8 cellular contexts compared by ENCODE assay signal in genomic region chr1:111448482-111448917, GRCh38. TPM values are rescaled to one million over a fixed set of nuclear protein-coding genes. Genes with fewer than 3 reads are reported as not detected.
DNase-seq lines count a peak whose midpoint lies in the region; ATAC-seq, FAIRE-seq and TF ChIP-seq lines count a peak whose summit lies in the region.

No MANE protein-coding gene starts in this region.

- DNase-seq in K562 (ENCODE audit: extremely low read depth in 1 of 4, low spot score in 3 of 4), result peak; percentile 48 to 56 (median 54)
- DNase-seq in left kidney (ENCODE audit: low read depth, low spot score), result peak; percentile 58
- no peak for DNase-seq in stimulated activated naive B cell treated with anti-CD40 and anti-IgM and Interleukin-4, amounts not matched to agents 10 μg/mL and 1 μg/mL and 100 μg/mL, for 72 hours
- no peak for DNase-seq in KG1 (lab: John Stamatoyannopoulos, UW)

- H3K36me3 ChIP-seq in DOHH2 (ENCODE audit: control insufficient read depth, low read length), result peaks cover 83% of the 10 kb centered on the region
- H3K36me3 ChIP-seq in OCI-LY1 (ENCODE audit: insufficient read depth, low read length), result peaks cover 64% of the 10 kb centered on the region
- H3K36me3 ChIP-seq in K562 (ENCODE audit: control insufficient read depth, insufficient read depth, low read length), result peaks cover 82% of the 10 kb centered on the region

- CTCF ChIA-PET in K562 (lab: Yijun Ruan, JAX; ENCODE audit: low intra/inter-chr PET ratio), result no interaction called here

- H3K4me3 ChIP-seq in DOHH2 (ENCODE audit: low read length) (peak overlapping the region; percentile 88), OCI-LY1 (ENCODE audit: low read depth, low read length, poor library complexity, severe bottlenecking) (peak overlapping the region; percentile 99), K562 (peak overlapping the region; percentile 76)

- H3K9me3 Mint-ChIP-seq in stimulated activated naive B cell treated with anti-CD40 and anti-IgM and Interleukin-4, amounts not matched to agents 10 μg/mL and 1 μg/mL and 100 μg/mL, for 72 hours, result no peaks in the 10 kb centered on the region

- no peak for TF ChIP-seq POLR2A in K562 (conservative IDR thresholded peaks at IDR 0.05)

- H3K9me1 ChIP-seq in K562 (ENCODE audit: control insufficient read depth, insufficient read depth, low read length), result no peaks in the 10 kb centered on the region

- peak overlapping the region; percentile 99 for H3K9ac ChIP-seq in OCI-LY1 (ENCODE audit: low read length)
- H3K9ac ChIP-seq in K562 (ENCODE audit: insufficient read depth in 1 of 2, low read depth in 2 of 2, low read length in 2 of 2), result peak overlapping the region; percentile 98 to 99

- H3K4me1 Mint-ChIP-seq in stimulated activated naive B cell treated with anti-CD40 and anti-IgM and Interleukin-4, amounts not matched to agents 10 μg/mL and 1 μg/mL and 100 μg/mL, for 72 hours, result peaks cover 38 to 66% of the 10 kb centered on the region in 2 donors

- H3K27ac Mint-ChIP-seq in stimulated activated naive B cell treated with anti-CD40 and anti-IgM and Interleukin-4, amounts not matched to agents 10 μg/mL and 1 μg/mL and 100 μg/mL, for 72 hours, result peak overlapping the region; percentile 95

- POLR2A ChIA-PET in K562 (lab: Yijun Ruan, JAX), result interaction anchor here (0.5 to 5.4 kb wide), 13 partner anchors 10 to 1128 kb away, joined by 3 to 40 read pairs (median 4); no protein-coding TSS in a partner anchor

- no peaks in the 10 kb centered on the region for H3K27me3 Mint-ChIP-seq in stimulated activated naive B cell treated with anti-CD40 and anti-IgM and Interleukin-4, amounts not matched to agents 10 μg/mL and 1 μg/mL and 100 μg/mL, for 72 hours

- H3K9me2 ChIP-seq in DOHH2 (replicated peaks; ENCODE audit: control insufficient read depth, low read length) (no peaks in the 10 kb centered on the region), OCI-LY1 (ENCODE audit: low read depth, low read length) (no peaks in the 10 kb centered on the region)

- peaks cover 42% of the 10 kb centered on the region for H3K4me1 ChIP-seq in DOHH2 (ENCODE audit: control insufficient read depth, low read length)
- peaks cover 43% of the 10 kb centered on the region for H3K4me1 ChIP-seq in OCI-LY1 (ENCODE audit: insufficient read depth, low read length, severe bottlenecking)
- peaks cover 9 to 28% of the 10 kb centered on the region in 2 experiments; a peak in 4 of 5 replicates for H3K4me1 ChIP-seq in K562 (replicated peaks in 1 of 2; ENCODE audit: control insufficient read depth in 2 of 2, insufficient read depth in 2 of 2, low read length in 2 of 2)

- H3K27me3 ChIP-seq in DOHH2 (ENCODE audit: control insufficient read depth, low read length) (no peaks in the 10 kb centered on the region), OCI-LY1 (ENCODE audit: insufficient read depth, low read length) (no peaks in the 10 kb centered on the region), K562 (ENCODE audit: control insufficient read depth in 2 of 2, insufficient read depth in 2 of 2, low read length in 2 of 2) (no peaks in the 10 kb centered on the region)

- H3K79me2 ChIP-seq in DOHH2 (ENCODE audit: control insufficient read depth, low read length), result peaks cover 86% of the 10 kb centered on the region
- H3K79me2 ChIP-seq in OCI-LY1 (ENCODE audit: insufficient read depth, low read length), result peaks cover 47% of the 10 kb centered on the region
- peaks cover 80% of the 10 kb centered on the region for H3K79me2 ChIP-seq in K562 (ENCODE audit: control insufficient read depth, insufficient read depth, low read length)

- under 1% methylated on average over 25 of the region's 25 CpGs for WGBS in K562 (ENCODE audit: insufficient coverage, low coverage, missing lambda C conversion rate)

- TF ChIP-seq CTCF in DOHH2 (IDR thresholded peaks at IDR 0.05; ENCODE audit: low read depth, low read length, poor library complexity, severe bottlenecking), result no peak
- TF ChIP-seq CTCF in OCI-LY1 (IDR thresholded peaks at IDR 0.05; ENCODE audit: low read length), result no peak
- no peak for TF ChIP-seq CTCF in K562 (IDR thresholded peaks at IDR 0.05 in 2 of 3, conservative IDR thresholded peaks at IDR 0.05 in 1 of 3; ENCODE audit: insufficient read depth in 2 of 3, low read depth in 1 of 3, low read length in 3 of 3)

- H3K36me3 Mint-ChIP-seq in stimulated activated naive B cell treated with anti-CD40 and anti-IgM and Interleukin-4, amounts not matched to agents 10 μg/mL and 1 μg/mL and 100 μg/mL, for 72 hours, result peaks cover 31 to 50% of the 10 kb centered on the region in 2 donors

- no peak for TF ChIP-seq EP300 in K562 (IDR thresholded peaks at IDR 0.05; ENCODE audit: low read length)

- H3K4me2 ChIP-seq in DOHH2 (ENCODE audit: low read length) (peak overlapping the region; percentile 58), OCI-LY1 (ENCODE audit: low read length) (peak overlapping the region; percentile 92), K562 (ENCODE audit: insufficient read depth, low read length) (peak overlapping the region; percentile 99)

- TF ChIP-seq RAD21 in K562 (CRISPR knock-in tag; conservative IDR thresholded peaks at IDR 0.05 in 1 of 2, IDR thresholded peaks at IDR 0.05 in 1 of 2), result no peak

- peak overlapping the region; percentile 19; the same call in 1 of the 2 replicates for H3K27ac ChIP-seq in DOHH2 (ENCODE audit: low read depth, low read length)
- peak overlapping the region; percentile 29 for H3K27ac ChIP-seq in OCI-LY1 (ENCODE audit: low read depth, low read length, poor library complexity, severe bottlenecking)
- H3K27ac ChIP-seq in K562 (ENCODE audit: extremely low read depth, low read depth, low read length), result peak overlapping the region; percentile 75

- in situ Hi-C loops in K562 (cut with MboI), result no loop called here

- no TSS peak for BruUV-seq in K562 (replicated peaks; lab: Mats Ljungman, UMichigan)

- H3K4me3 Mint-ChIP-seq in stimulated activated naive B cell treated with anti-CD40 and anti-IgM and Interleukin-4, amounts not matched to agents 10 μg/mL and 1 μg/mL and 100 μg/mL, for 72 hours, result peak overlapping the region; percentile 99 to 100

- H3K9me3 ChIP-seq in DOHH2 (ENCODE audit: control insufficient read depth, insufficient read depth, low read length) (no peaks in the 10 kb centered on the region), OCI-LY1 (ENCODE audit: low read length) (no peaks in the 10 kb centered on the region), K562 (replicated peaks; ENCODE audit: control insufficient read depth, insufficient read depth, low read depth, low read length) (no peaks in the 10 kb centered on the region)

- ATAC-seq in GM21825 (IDR thresholded peaks at IDR 0.05; ENCODE audit: unreplicated experiment) (peak; percentile 10), K562 (peak; percentile 40), GM21381 (IDR thresholded peaks at IDR 0.05; ENCODE audit: unreplicated experiment) (no peak)
- peak; percentile 55 to 61 for ATAC-seq in stimulated activated naive B cell treated with anti-CD40 and anti-IgM and Interleukin-4, amounts not matched to agents 10 μg/mL and 1 μg/mL and 100 μg/mL, for 72 hours (replicated peaks)

- H2AFZ ChIP-seq in OCI-LY1 (ENCODE audit: low read length) (no peak overlapping the region), K562 (ENCODE audit: low read depth, low read length) (peak overlapping the region; percentile 76)

- H4K20me1 ChIP-seq in DOHH2 (ENCODE audit: control insufficient read depth, insufficient read depth, low read depth, low read length) (peaks cover 4% of the 10 kb centered on the region; the same call in 1 of the 2 replicates), OCI-LY1 (ENCODE audit: insufficient read depth, low read length) (no peaks in the 10 kb centered on the region), K562 (replicated peaks; ENCODE audit: control insufficient read depth, insufficient read depth, low read length) (no peaks in the 10 kb centered on the region)

- intact Hi-C loops in K562 (cut with micrococcal nuclease), result no loop called here

- H3F3A ChIP-seq in DOHH2 (ENCODE audit: control insufficient read depth, insufficient read depth) (peaks cover 5% of the 10 kb centered on the region; the same call in 1 of the 2 replicates), OCI-LY1 (ENCODE audit: insufficient read depth, low read length) (no peaks in the 10 kb centered on the region)

- FAIRE-seq in K562 (lab: Jason Lieb, UNC), result no peak

RNA-seq across cellular contexts. Expression of gene WDR77, which starts 0.6 kb away (rescaled TPM):
- total RNA-seq in K562 (2011; cell fraction: chromatin; rRNA removed; ENCODE audit: low replicate concordance), result 55.5 and 146 TPM in 2 replicates
- 105 and 113 TPM in 2 replicates for total RNA-seq in K562 (2011; cell fraction: nucleolus; rRNA removed)
- 67.2 and 95.3 TPM in 2 replicates for total RNA-seq in K562 (2011; cell fraction: nucleoplasm; rRNA removed)
- total RNA-seq in K562 (2014; rRNA removed) (68.1 and 89.8 TPM in 2 replicates), K562 (2014; rRNA removed; fragmentation: Illumina TruSeq; extraction: Trizol) (72.4 and 78.5 TPM in 2 replicates), K562 (2015; rRNA removed; fragmentation: Illumina TruSeq; extraction: Trizol) (74.2 and 75.3 TPM in 2 replicates), K562 (2021) (92.3 and 94.4 TPM in 2 replicates)
- polyA plus RNA-seq in K562 (2011; rRNA removed) (160 and 174 TPM in 2 replicates), K562 (2014; fragmentation: Illumina TruSeq; extraction: Trizol) (101 and 116 TPM in 2 replicates), K562 (2014; fragmentation: Nextera tagmentation; extraction: Ambion mirVana) (10 to 100 TPM; 20.6 to 31.0 TPM), K562 (2014; rRNA removed) (68.3 and 76.3 TPM in 2 replicates)
- polyA plus RNA-seq in K562 (2011; cell fraction: cytosol; rRNA removed), result 141 and 162 TPM in 2 replicates
- 336 and 420 TPM in 2 replicates for polyA plus RNA-seq in K562 (2011; cell fraction: nucleus; rRNA removed)
- polyA plus RNA-seq in K562 (2012), result 49.8 and 86.5 TPM in 2 replicates
- 97.4 and 135 TPM in 2 replicates for polyA minus RNA-seq in K562 (2011; rRNA and poly(A)+ RNA removed)
- 54.2 and 76.3 TPM in 2 replicates for polyA minus RNA-seq in K562 (2011; cell fraction: cytosol; rRNA and poly(A)+ RNA removed)
- polyA minus RNA-seq in K562 (2011; cell fraction: nucleus; rRNA and poly(A)+ RNA removed), result 42.7 and 50.2 TPM in 2 replicates

RNA-seq across cellular contexts. Expression of gene ATP5PB, which starts 0.8 kb away (rescaled TPM):
- total RNA-seq in K562 (2011; cell fraction: chromatin; rRNA removed; ENCODE audit: low replicate concordance), result 30.9 and 50.4 TPM in 2 replicates
- 36.7 and 51.9 TPM in 2 replicates for total RNA-seq in K562 (2011; cell fraction: nucleolus; rRNA removed)
- 51.1 and 70.5 TPM in 2 replicates for total RNA-seq in K562 (2011; cell fraction: nucleoplasm; rRNA removed)
- total RNA-seq in K562 (2014; rRNA removed) (727 and 890 TPM in 2 replicates), K562 (2014; rRNA removed; fragmentation: Illumina TruSeq; extraction: Trizol) (1,061 and 1,110 TPM in 2 replicates), K562 (2015; rRNA removed; fragmentation: Illumina TruSeq; extraction: Trizol) (1,044 and 1,100 TPM in 2 replicates), K562 (2021) (651 and 736 TPM in 2 replicates)
- polyA plus RNA-seq in K562 (2011; rRNA removed) (1,020 and 1,271 TPM in 2 replicates), K562 (2014; fragmentation: Illumina TruSeq; extraction: Trizol) (896 and 1,028 TPM in 2 replicates), K562 (2014; fragmentation: Nextera tagmentation; extraction: Ambion mirVana) (1,000 to 10,000 TPM; 2,499 to 2,735 TPM), K562 (2014; rRNA removed) (1,033 and 1,042 TPM in 2 replicates)
- 438 and 690 TPM in 2 replicates for polyA plus RNA-seq in K562 (2011; cell fraction: cytosol; rRNA removed)
- polyA plus RNA-seq in K562 (2011; cell fraction: nucleus; rRNA removed), result 132 and 238 TPM in 2 replicates
- 643 and 784 TPM in 2 replicates for polyA plus RNA-seq in K562 (2012)
- 658 and 670 TPM in 2 replicates for polyA minus RNA-seq in K562 (2011; rRNA and poly(A)+ RNA removed)
- polyA minus RNA-seq in K562 (2011; cell fraction: cytosol; rRNA and poly(A)+ RNA removed), result 238 and 250 TPM in 2 replicates
- polyA minus RNA-seq in K562 (2011; cell fraction: nucleus; rRNA and poly(A)+ RNA removed), result 15.9 and 51.3 TPM in 2 replicates

RNA-seq across cellular contexts. Expression of gene OVGP1, which starts 21.0 kb away (rescaled TPM):
- total RNA-seq in K562 (2011; cell fraction: chromatin; rRNA removed; ENCODE audit: low replicate concordance), result 2.1 and 4.5 TPM in 2 replicates
- 1.3 and 1.5 TPM in 2 replicates for total RNA-seq in K562 (2011; cell fraction: nucleolus; rRNA removed)
- 0.81 and 1.2 TPM in 2 replicates for total RNA-seq in K562 (2011; cell fraction: nucleoplasm; rRNA removed)
- total RNA-seq in K562 (2014; rRNA removed) (0.12 and 0.27 TPM in 2 replicates), K562 (2014; rRNA removed; fragmentation: Illumina TruSeq; extraction: Trizol) (0.15 and 0.54 TPM in 2 replicates), K562 (2015; rRNA removed; fragmentation: Illumina TruSeq; extraction: Trizol) (0.08 and 0.11 TPM in 2 replicates), K562 (2021) (0.22 and 0.25 TPM in 2 replicates)
- polyA plus RNA-seq in K562 (2011; rRNA removed) (0.22 and 1.7 TPM in 2 replicates), K562 (2014; fragmentation: Illumina TruSeq; extraction: Trizol) (0.34 and 0.39 TPM in 2 replicates), K562 (2014; fragmentation: Nextera tagmentation; extraction: Ambion mirVana) (under 1 TPM; 0.10 to 0.17 TPM), K562 (2014; rRNA removed) (0.30 and 0.34 TPM in 2 replicates)
- polyA plus RNA-seq in K562 (2011; cell fraction: cytosol; rRNA removed), result 0.10 and 0.83 TPM in 2 replicates
- polyA plus RNA-seq in K562 (2011; cell fraction: nucleus; rRNA removed), result 3.2 and 11.8 TPM in 2 replicates
- 0.22 and 1.4 TPM in 2 replicates for polyA plus RNA-seq in K562 (2012)
- 1.0 TPM in 1 of 2 replicates, not detected in the other for polyA minus RNA-seq in K562 (2011; rRNA and poly(A)+ RNA removed)
- not detected in 2 replicates for polyA minus RNA-seq in K562 (2011; cell fraction: cytosol; rRNA and poly(A)+ RNA removed)
- polyA minus RNA-seq in K562 (2011; cell fraction: nucleus; rRNA and poly(A)+ RNA removed), result 0.40 and 3.2 TPM in 2 replicates

RNA-seq across cellular contexts. Expression of gene C1orf162, which starts 25.3 kb away (rescaled TPM):
- 2.9 and 9.0 TPM in 2 replicates for total RNA-seq in K562 (2011; cell fraction: chromatin; rRNA removed; ENCODE audit: low replicate concordance)
- total RNA-seq in K562 (2011; cell fraction: nucleolus; rRNA removed), result 1.2 and 3.2 TPM in 2 replicates
- 4.1 and 4.7 TPM in 2 replicates for total RNA-seq in K562 (2011; cell fraction: nucleoplasm; rRNA removed)
- total RNA-seq in K562 (2014; rRNA removed) (0.45 and 0.65 TPM in 2 replicates), K562 (2014; rRNA removed; fragmentation: Illumina TruSeq; extraction: Trizol) (0.99 and 1.1 TPM in 2 replicates), K562 (2015; rRNA removed; fragmentation: Illumina TruSeq; extraction: Trizol) (0.90 and 1.3 TPM in 2 replicates), K562 (2021) (0.72 and 1.2 TPM in 2 replicates)
- polyA plus RNA-seq in K562 (2011; rRNA removed) (2.7 and 4.2 TPM in 2 replicates), K562 (2014; fragmentation: Illumina TruSeq; extraction: Trizol) (1.7 and 1.9 TPM in 2 replicates), K562 (2014; fragmentation: Nextera tagmentation; extraction: Ambion mirVana) (under 1 TPM; 0.48 to 0.76 TPM), K562 (2014; rRNA removed) (1.3 and 1.8 TPM in 2 replicates)
- polyA plus RNA-seq in K562 (2011; cell fraction: cytosol; rRNA removed), result 0.91 and 2.6 TPM in 2 replicates
- polyA plus RNA-seq in K562 (2011; cell fraction: nucleus; rRNA removed), result 14.7 and 27.0 TPM in 2 replicates
- 0.95 and 2.6 TPM in 2 replicates for polyA plus RNA-seq in K562 (2012)
- 1.2 and 3.8 TPM in 2 replicates for polyA minus RNA-seq in K562 (2011; rRNA and poly(A)+ RNA removed)
- polyA minus RNA-seq in K562 (2011; cell fraction: cytosol; rRNA and poly(A)+ RNA removed), result 1.0 TPM in 1 of 2 replicates, not detected in the other
- polyA minus RNA-seq in K562 (2011; cell fraction: nucleus; rRNA and poly(A)+ RNA removed), result 2.3 and 4.9 TPM in 2 replicates

RNA-seq across cellular contexts. Expression of gene ADORA3, which starts 54.9 kb away (rescaled TPM):
- total RNA-seq in K562 (2011; cell fraction: chromatin; rRNA removed; ENCODE audit: low replicate concordance), result not detected in 2 replicates
- total RNA-seq in K562 (2011; cell fraction: nucleolus; rRNA removed), result not detected in 2 replicates
- not detected in 2 replicates for total RNA-seq in K562 (2011; cell fraction: nucleoplasm; rRNA removed)
- total RNA-seq in K562 (2014; rRNA removed) (0.08 TPM in 1 of 2 replicates, not detected in the other), K562 (2014; rRNA removed; fragmentation: Illumina TruSeq; extraction: Trizol) (0.26 TPM in 1 of 2 replicates, not detected in the other), K562 (2015; rRNA removed; fragmentation: Illumina TruSeq; extraction: Trizol) (0.19 and 0.33 TPM in 2 replicates), K562 (2021) (not detected in 2 replicates)
- polyA plus RNA-seq in K562 (2011; rRNA removed) (0.13 and 0.19 TPM in 2 replicates), K562 (2014; fragmentation: Illumina TruSeq; extraction: Trizol) (0.12 TPM in 2 replicates), K562 (2014; fragmentation: Nextera tagmentation; extraction: Ambion mirVana) (under 1 TPM; 0.20 to 0.35 TPM), K562 (2014; rRNA removed) (0.09 TPM in 1 of 2 replicates, not detected in the other)
- polyA plus RNA-seq in K562 (2011; cell fraction: cytosol; rRNA removed), result 0.04 and 0.09 TPM in 2 replicates
- polyA plus RNA-seq in K562 (2011; cell fraction: nucleus; rRNA removed), result 0.18 TPM in 1 of 2 replicates, not detected in the other
- 0.43 and 0.48 TPM in 2 replicates for polyA plus RNA-seq in K562 (2012)
- polyA minus RNA-seq in K562 (2011; rRNA and poly(A)+ RNA removed), result 0.35 TPM in 1 of 2 replicates, not detected in the other
- not detected in 2 replicates for polyA minus RNA-seq in K562 (2011; cell fraction: cytosol; rRNA and poly(A)+ RNA removed)
- polyA minus RNA-seq in K562 (2011; cell fraction: nucleus; rRNA and poly(A)+ RNA removed), result not detected in 2 replicates

Comparison
In these comparisons a context has a peak if more than half of its experiments do, and no peak if none do; other contexts are left out.
1. H3K27ac ChIP-seq: peak in every context shown above with its lines; median percentile 75 in K562; 29 in OCI-LY1; 19 in DOHH2.
2. DNase-seq: peak in K562 (4 of 4) and left kidney (single experiment); none in stimulated activated naive B cell treated with anti-CD40 and anti-IgM and Interleukin-4, amounts not matched to agents 10 μg/mL and 1 μg/mL and 100 μg/mL, for 72 hours (single experiment) and KG1 (single experiment).
3. Peak in every context shown above with its lines, with median percentiles within 50 percentile points of each other: H3K4me2 ChIP-seq and H3K4me3 ChIP-seq.